In genomic region chr16:88909431-88910210, GRCh38 we compare ENCODE assay signal across 1 cellular context.
TF ChIP-seq lines count a peak whose summit lies in the region.

No MANE protein-coding gene starts in this region.

TF ChIP-seq in IMR-90, 13 proteins besides CTCF, POLR2A, EP300 and RAD21:
- no peak for TF ChIP-seq BHLHE40 (IDR thresholded peaks at IDR 0.05; ENCODE audit: low read depth, low read length)
- no peak for TF ChIP-seq ELK1 (IDR thresholded peaks at IDR 0.05; ENCODE audit: borderline replicate concordance, low read depth, low read length)
- TF ChIP-seq MXI1 (IDR thresholded peaks at IDR 0.05; ENCODE audit: borderline replicate concordance, low read depth, low read length): no peak
- no peak for TF ChIP-seq MAFK (IDR thresholded peaks at IDR 0.05; ENCODE audit: low read depth, low read length)
- no peak for TF ChIP-seq RFX5 (IDR thresholded peaks at IDR 0.05; ENCODE audit: low read depth, low read length)
- TF ChIP-seq FOS (IDR thresholded peaks at IDR 0.05; ENCODE audit: low read depth, low read length): no peak
- TF ChIP-seq MAZ (IDR thresholded peaks at IDR 0.05; ENCODE audit: borderline replicate concordance, low read depth, low read length): no peak
- no peak for TF ChIP-seq SMC3 (IDR thresholded peaks at IDR 0.05; ENCODE audit: low read depth, low read length)
- TF ChIP-seq, protein P1, sequence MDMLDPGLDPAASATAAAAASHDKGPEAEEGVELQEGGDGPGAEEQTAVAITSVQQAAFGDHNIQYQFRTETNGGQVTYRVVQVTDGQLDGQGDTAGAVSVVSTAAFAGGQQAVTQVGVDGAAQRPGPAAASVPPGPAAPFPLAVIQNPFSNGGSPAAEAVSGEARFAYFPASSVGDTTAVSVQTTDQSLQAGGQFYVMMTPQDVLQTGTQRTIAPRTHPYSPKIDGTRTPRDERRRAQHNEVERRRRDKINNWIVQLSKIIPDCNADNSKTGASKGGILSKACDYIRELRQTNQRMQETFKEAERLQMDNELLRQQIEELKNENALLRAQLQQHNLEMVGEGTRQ (IDR thresholded peaks at IDR 0.05; ENCODE audit: low read depth, low read length): no peak
